In the genomic region with DNA sequence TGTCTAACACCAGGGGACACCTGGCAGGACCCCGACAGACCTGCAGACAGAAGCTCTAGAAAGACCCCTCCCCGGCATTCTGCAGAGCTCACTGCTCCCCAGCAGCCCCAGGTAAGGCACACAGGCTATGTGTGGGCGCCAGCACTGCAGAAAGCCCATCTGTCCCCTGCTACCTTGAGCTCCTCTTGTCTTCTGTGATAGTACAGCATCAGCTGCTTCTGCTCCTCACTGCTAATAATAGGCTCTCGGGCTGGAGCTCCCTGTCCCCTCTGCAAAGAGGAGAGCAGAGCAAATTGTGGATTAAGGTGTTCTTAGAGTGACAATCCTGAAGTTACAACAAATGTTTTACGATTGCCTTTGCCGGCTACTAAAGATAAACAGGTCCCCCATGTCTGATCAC, we compare ENCODE assay signal across 24 cellular contexts. TPM values are rescaled to one million over a fixed set of nuclear protein-coding genes. Genes with fewer than 3 reads are reported as not detected.
DNase-seq lines count a peak whose midpoint lies in the region; ATAC-seq and TF ChIP-seq lines count a peak whose summit lies in the region.
"Had no signal": no experiment of that assay in that cellular context is flagged by ENCODE, and none has a peak within 500 bp of the region (broad histone marks: within the 10 kb centered on the region; RNA-seq: fewer than 3 reads in every experiment).

No MANE protein-coding gene starts in this region.

- H3K18ac ChIP-seq in H9 (ENCODE audit: insufficient read length, low read depth, low read length), result no peak overlapping the region

- H3K4ac ChIP-seq in H9 (ENCODE audit: low read depth, low read length), result no peak overlapping the region

- no peaks in the 10 kb centered on the region for H3K79me2 ChIP-seq in H9 (ENCODE audit: insufficient read depth, low read length)

- H3K9me3 ChIP-seq in H9 (ENCODE audit: control insufficient read depth, low read depth, low read length) (no peaks in the 10 kb centered on the region), T-helper 17 cell (ENCODE audit: control insufficient read depth, low read length, poor library complexity, severe bottlenecking) (no peaks in the 10 kb centered on the region)
- H3K9me3 ChIP-seq: BLaER1 had no signal

- H2AK5ac ChIP-seq in H9 (ENCODE audit: insufficient read length, low read length), result no peak overlapping the region

- H3K36me3 Mint-ChIP-seq in H9 (ENCODE audit: insufficient read depth in 1 of 3, low read depth in 3 of 3) (peaks cover 56 to 79% (median 67%) of the 10 kb centered on the region in 3 experiments), T-helper 17 cell (ENCODE audit: low read depth) (peaks cover 20% of the 10 kb centered on the region)

- no peak overlapping the region for H4K91ac ChIP-seq in H9 (ENCODE audit: insufficient read length, low read depth, low read length)

- H3K9ac ChIP-seq in H9 (ENCODE audit: extremely low read depth, insufficient read length, low read length), result no peak overlapping the region
- H3K9ac ChIP-seq: BLaER1, GM23248 had no signal

- H3K27ac ChIP-seq in H9 (ENCODE audit: insufficient read length, low read depth, low read length), result no peak overlapping the region
- H3K27ac ChIP-seq in dorsolateral prefrontal cortex, result peak overlapping the region in 41 of 59 donors; percentile 2 to 81 (median 54)
- H3K27ac ChIP-seq: BLaER1, GM23248, SK-N-MC had no signal

- no CpG with 5 or more reads among the region's 6 CpGs for WGBS in H9 (ENCODE audit: extremely low coverage, insufficient read length, low lambda C conversion rate)

- H3K4me1 Mint-ChIP-seq in H9, result peaks cover 58 to 63% of the 10 kb centered on the region in 2 experiments
- peaks cover 10% of the 10 kb centered on the region for H3K4me1 Mint-ChIP-seq in T-helper 17 cell

- H2BK12ac ChIP-seq in H9 (ENCODE audit: insufficient read length, low read depth, low read length), result no peak overlapping the region

- no peak overlapping the region for H2BK5ac ChIP-seq in H9 (ENCODE audit: insufficient read length, low read length)

- H4K8ac ChIP-seq in H9 (replicated peaks; ENCODE audit: insufficient read length, low read depth, low read length), result no peak overlapping the region

- peaks cover 25% of the 10 kb centered on the region for H3K4me1 ChIP-seq in H9 (ENCODE audit: insufficient read depth, low read length)

- H3K4me3 Mint-ChIP-seq in H9 (peak overlapping the region; percentile 21 to 49; a peak in 3 of 5 replicates), T-helper 17 cell (no peak overlapping the region)
- H3K4me3 Mint-ChIP-seq: CD4-positive, CD25-positive, alpha-beta regulatory T cell had no signal

- no peaks in the 10 kb centered on the region for H3K9me3 Mint-ChIP-seq in H9
- H3K9me3 Mint-ChIP-seq: CD4-positive, CD25-positive, alpha-beta regulatory T cell had no signal

- ATAC-seq in T-helper 17 cell (no peak), left colon (peak; percentile 4), HG03135 (IDR thresholded peaks at IDR 0.05; ENCODE audit: unreplicated experiment) (no peak)
- ATAC-seq: PC-3 had no signal

- H2BK15ac ChIP-seq in H9 (ENCODE audit: low read depth, low read length), result no peak overlapping the region

- H3K4me3 ChIP-seq in dorsolateral prefrontal cortex, result no peak overlapping the region
- H3K4me3 ChIP-seq: BLaER1, GM23248, SK-N-MC had no signal

- no peak overlapping the region for H2BK120ac ChIP-seq in H9 (ENCODE audit: low read depth, low read length, poor library complexity, severe bottlenecking)

- intact Hi-C loops in dorsolateral prefrontal cortex (cut with DNase I), result loop anchor here (2.0 to 10.0 kb wide), 3 partner anchors 189 to 817 kb away; a partner anchor contains a TSS
- intact Hi-C loops in left colon (cut with DNase I, micrococcal nuclease), result loop anchor here in 1 of 2 donors (10.0 kb wide), 1 partner anchor 197 kb away; no protein-coding TSS in a partner anchor

- DNase-seq in H9, result no peak
- no peak for DNase-seq in T-helper 17 cell
- DNase-seq in dorsolateral prefrontal cortex, result no peak
- no peak for DNase-seq in left colon
- DNase-seq in H4 (ENCODE audit: low spot score), result no peak
- no peak for DNase-seq in SKM-1 (lab: John Stamatoyannopoulos, UW; ENCODE audit: unreplicated experiment)
- DNase-seq in activated CD4-positive, alpha-beta T cell treated with anti-CD3 and anti-CD28 coated beads, Interleukin-2, amount 50 U/mL, for 1 hour, result no peak
- DNase-seq: CD4-positive, CD25-positive, alpha-beta regulatory T cell; GM23248; NCI-H1048; NCI-H1436; NCI-H187; NCI-H2081 treated with DMSO at 0.1 percent for 48 hours; NCI-H446 treated with DMSO at 0.1 percent for 48 hours; NCI-H526; NCI-H82; NK-92 treated with Interleukin-12 subunit alpha and Interleukin-12 subunit beta, amount 100 ng/mL, for 24 hours; PC-3; SIG-M5; SW 1271 had no signal

- no peak overlapping the region for H2AFZ ChIP-seq in H9 (ENCODE audit: low read length)
- H2AFZ ChIP-seq: GM23248 had no signal

- H3T11ph ChIP-seq in H9 (ENCODE audit: low read length), result no peak overlapping the region

- H3K23me2 ChIP-seq in H9 (ENCODE audit: insufficient read length, low read depth, low read length, poor library complexity, severe bottlenecking), result no peaks in the 10 kb centered on the region

- H2BK20ac ChIP-seq in H9 (ENCODE audit: low read depth, low read length, poor library complexity, severe bottlenecking), result no peak overlapping the region

- peak overlapping the region in 2 of 3 experiments; percentile 59 to 77; a peak in 2 of 7 replicates for H3K27ac Mint-ChIP-seq in H9
- peak overlapping the region; percentile 29 for H3K27ac Mint-ChIP-seq in T-helper 17 cell
- H3K27ac Mint-ChIP-seq: CD4-positive, CD25-positive, alpha-beta regulatory T cell had no signal

- no peak overlapping the region for H3K4me2 ChIP-seq in H9 (ENCODE audit: insufficient read depth, insufficient read length, low read length)
- H3K4me2 ChIP-seq: BLaER1 had no signal

- H3K27me3 Mint-ChIP-seq in H9 (ENCODE audit: low read depth), result no peaks in the 10 kb centered on the region; the same call in 1 of the 2 replicates
- no peaks in the 10 kb centered on the region for H3K27me3 Mint-ChIP-seq in T-helper 17 cell
- H3K27me3 Mint-ChIP-seq: CD4-positive, CD25-positive, alpha-beta regulatory T cell had no signal

- H3K14ac ChIP-seq in H9 (ENCODE audit: insufficient read depth, low read length), result no peak overlapping the region

- H4K5ac ChIP-seq in H9 (ENCODE audit: insufficient read length, low read depth, low read length), result no peak overlapping the region

- H4K20me1 ChIP-seq in H9 (ENCODE audit: control insufficient read depth, insufficient read depth, insufficient read length), result no peaks in the 10 kb centered on the region

- TF ChIP-seq CTCF in H9 (conservative IDR thresholded peaks at IDR 0.05), result no peak
- TF ChIP-seq CTCF in dorsolateral prefrontal cortex (IDR thresholded peaks at IDR 0.05 in 54 of 56, conservative IDR thresholded peaks at IDR 0.05 in 2 of 56; ENCODE audit: low read depth in 1 of 56, partially characterized antibody in 56 of 56), result no peak

- H3K23ac ChIP-seq in H9 (ENCODE audit: insufficient read length, low read depth, low read length), result no peak overlapping the region

- H3K27me3 ChIP-seq in H9 (ENCODE audit: insufficient read depth, low read length), result no peaks in the 10 kb centered on the region
- no peaks in the 10 kb centered on the region for H3K27me3 ChIP-seq in dorsolateral prefrontal cortex
- H3K27me3 ChIP-seq: BLaER1 had no signal

- no peak overlapping the region for H3K56ac ChIP-seq in H9 (ENCODE audit: insufficient read length, low read depth, low read length)

- no peaks in the 10 kb centered on the region for H3K79me1 ChIP-seq in H9 (ENCODE audit: insufficient read depth, low read depth, low read length, poor library complexity, severe bottlenecking)

RNA-seq across cellular contexts. Expression of a gene that starts 10.1 kb away (rescaled TPM):
- total RNA-seq in H9 (2021), result 78.9 and 81.8 TPM in 2 replicates
- total RNA-seq in T-helper 17 cell, result 10 to 100 TPM; 20.3 to 22.5 TPM
- total RNA-seq in dorsolateral prefrontal cortex, result 10 to 100 TPM; 25.7 to 54.3 (median 36.0) TPM
- total RNA-seq in left colon, result 10 to 100 TPM; 28.7 to 32.7 TPM
- total RNA-seq in H4 (2014; rRNA removed; shearing (Covaris generic)), result 52.7 and 68.3 TPM in 2 replicates

RNA-seq across cellular contexts. Expression of a gene that starts 16.8 kb away (rescaled TPM):
- total RNA-seq in H9 (2021), result 3.4 and 5.1 TPM in 2 replicates
- total RNA-seq in T-helper 17 cell, result under 1 TPM in 1 of 2 donors, not detected in 1; 0.57 TPM
- total RNA-seq in dorsolateral prefrontal cortex, result 10 to 100 TPM in 98 of 120 experiments, 1 to 10 TPM in 22; 5.6 to 29.8 (median 13.6) TPM
- not detected for total RNA-seq in left colon
- not detected in 2 replicates for total RNA-seq in H4 (2014; rRNA removed; shearing (Covaris generic))
- total RNA-seq: HT-29 had no signal
